In the genomic region with DNA sequence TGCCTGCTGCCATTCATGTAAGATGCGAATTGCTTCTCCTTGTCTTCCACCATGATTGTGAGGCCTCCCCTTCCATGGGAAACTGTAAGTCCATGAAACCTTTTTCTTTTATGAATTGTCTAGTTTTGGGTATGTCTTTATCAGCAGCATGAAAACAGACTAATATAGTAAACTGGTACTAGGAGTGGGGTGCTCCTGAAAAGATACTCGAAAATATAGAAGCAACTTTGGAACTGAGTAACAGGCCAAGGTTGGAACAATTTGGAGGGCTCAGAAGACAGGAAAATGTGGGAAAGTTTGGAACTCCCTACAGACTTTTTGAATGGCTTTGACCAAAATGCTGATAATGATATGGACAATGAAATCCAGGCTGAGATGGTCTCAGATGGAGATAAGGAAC, we compare ENCODE assay signal across 13 cellular contexts. TPM values are rescaled to one million over a fixed set of nuclear protein-coding genes. Genes with fewer than 3 reads are reported as not detected.
"Had no signal": no experiment of that assay in that cellular context is flagged by ENCODE, and none has a peak within 500 bp of the region (broad histone marks: within the 10 kb centered on the region; RNA-seq: fewer than 3 reads in every experiment).

No MANE protein-coding gene starts in this region.

RNA-seq across cellular contexts. Expression of gene SPATA16, which starts 53.8 kb away (rescaled TPM):
- total RNA-seq: activated B cell treated with CpG ODN at 0.5 μM for 24 hours; activated CD4-positive, alpha-beta memory T cell treated with anti-CD3 and anti-CD28 coated beads for 36 hours; activated CD4-positive, alpha-beta memory T cell treated with anti-CD3 and anti-CD28 coated beads, Interleukin-2, amount 10 ng/mL, durations not matched to agents 7 days and 5 days; activated CD4-positive, alpha-beta T cell treated with anti-CD3 and anti-CD28 coated beads for 36 hours; activated CD4-positive, alpha-beta T cell treated with anti-CD3 and anti-CD28 coated beads, Interleukin-2, amount 10 ng/mL, durations not matched to agents 24 days and 14 days; activated CD4-positive, alpha-beta T cell treated with anti-CD3 and anti-CD28 coated beads, Interleukin-2, amount 10 ng/mL, durations not matched to agents 7 days and 5 days; activated CD8-positive, alpha-beta memory T cell treated with anti-CD3 and anti-CD28 coated beads for 36 hours; activated CD8-positive, alpha-beta memory T cell treated with anti-CD3 and anti-CD28 coated beads, Interleukin-2, amount 10 ng/mL, durations not matched to agents 7 days and 5 days; activated CD8-positive, alpha-beta T cell treated with anti-CD3 and anti-CD28 coated beads for 36 hours; activated CD8-positive, alpha-beta T cell treated with anti-CD3 and anti-CD28 coated beads, Interleukin-2, amount 10 ng/mL, durations not matched to agents 7 days and 5 days; T-helper 1 cell treated with Interleukin-12 subunit alpha and Interleukin-12 subunit beta and Interleukin-4 antibody, amounts not matched to agents 30 ng/mL and 1 ng/mL, for 36 hours; T-helper 17 cell; T-helper 2 cell treated with Interferon-gamma antibody and Interleukin-4, amounts not matched to agents 100 ng/mL and 5 ng/mL, for 36 hours had no signal
